ENCODE assay signal across 10 cellular contexts in genomic region chr12:30730011-30730410, GRCh38.
"Had no signal": no experiment of that assay in that cellular context is flagged by ENCODE, and none has a peak within 500 bp of the region (broad histone marks: within the 10 kb centered on the region; RNA-seq: fewer than 3 reads in every experiment).

No MANE protein-coding gene starts in this region.

- H3K4me3 Mint-ChIP-seq: GM23338, H9, HFFc6 had no signal

- H3K9me3 ChIP-seq: HAP-1 had no signal

- H3K27ac Mint-ChIP-seq: GM23338, H9, HFFc6 had no signal

- H3K4me3 ChIP-seq: GM23248, GM23338, HAP-1 had no signal

- FAIRE-seq: H1 had no signal

- H3K9me3 Mint-ChIP-seq: GM23338, H9, HFFc6 had no signal

- H2AFZ ChIP-seq: GM23248, GM23338 had no signal

- DNase-seq: GM23248, GOT3, H7, H9, HCEC 1CT, HFFc6 had no signal

- H3K27ac ChIP-seq: GM23248 had no signal

- H3K4me1 Mint-ChIP-seq: GM23338, H9 had no signal

- ATAC-seq: GM23338, HCT116 had no signal

- H3K4me2 ChIP-seq: GM23338 had no signal

- H3K9ac ChIP-seq: GM23248 had no signal
